Comparison of ENCODE assay signal across 25 cellular contexts in genomic region chr20:59324441-59324840, GRCh38. TPM values are rescaled to one million over a fixed set of nuclear protein-coding genes. Genes with fewer than 3 reads are reported as not detected.
"Had no signal": no experiment of that assay in that cellular context is flagged by ENCODE, and none has a peak within 500 bp of the region (broad histone marks: within the 10 kb centered on the region; RNA-seq: fewer than 3 reads in every experiment).

No MANE protein-coding gene starts in this region.

- H3K9me3 Mint-ChIP-seq: activated CD4-positive, alpha-beta memory T cell treated with anti-CD3 and anti-CD28 coated beads, Interleukin-2, amount 10 ng/mL, durations not matched to agents 7 days and 5 days; activated naive CD8-positive, alpha-beta T cell treated with anti-CD3 and anti-CD28 coated beads, Interleukin-2, amount 10 ng/mL, durations not matched to agents 7 days and 5 days; activated T-helper 17 cell treated with anti-CD3 and anti-CD28 coated beads, Interleukin-2, amount 50 U/mL, for 72 hours; T-cell had no signal

- H3K4me3 Mint-ChIP-seq: activated CD4-positive, alpha-beta memory T cell treated with anti-CD3 and anti-CD28 coated beads, Interleukin-2, amount 10 ng/mL, durations not matched to agents 7 days and 5 days; activated CD4-positive, alpha-beta T cell treated with anti-CD3 and anti-CD28 coated beads for 36 hours; activated naive CD8-positive, alpha-beta T cell treated with anti-CD3 and anti-CD28 coated beads, Interleukin-2, amount 10 ng/mL, durations not matched to agents 7 days and 5 days; activated T-helper 17 cell treated with anti-CD3 and anti-CD28 coated beads, Interleukin-2, amount 50 U/mL, for 72 hours; T-cell had no signal

- H3K4me1 Mint-ChIP-seq: activated CD4-positive, alpha-beta memory T cell treated with anti-CD3 and anti-CD28 coated beads, Interleukin-2, amount 10 ng/mL, durations not matched to agents 7 days and 5 days; activated CD4-positive, alpha-beta T cell treated with anti-CD3 and anti-CD28 coated beads for 36 hours; activated naive CD8-positive, alpha-beta T cell treated with anti-CD3 and anti-CD28 coated beads, Interleukin-2, amount 10 ng/mL, durations not matched to agents 7 days and 5 days; activated T-helper 17 cell treated with anti-CD3 and anti-CD28 coated beads, Interleukin-2, amount 50 U/mL, for 72 hours; T-cell had no signal

- H3K9me3 ChIP-seq: ascending aorta, body of pancreas had no signal

- H3K27me3 ChIP-seq: ascending aorta, body of pancreas had no signal

- H3K27me3 Mint-ChIP-seq: activated CD4-positive, alpha-beta T cell treated with anti-CD3 and anti-CD28 coated beads for 36 hours; activated T-helper 17 cell treated with anti-CD3 and anti-CD28 coated beads, Interleukin-2, amount 50 U/mL, for 72 hours had no signal

- H3K27ac Mint-ChIP-seq: activated CD4-positive, alpha-beta memory T cell treated with anti-CD3 and anti-CD28 coated beads, Interleukin-2, amount 10 ng/mL, durations not matched to agents 7 days and 5 days; activated CD4-positive, alpha-beta T cell treated with anti-CD3 and anti-CD28 coated beads for 36 hours; activated naive CD8-positive, alpha-beta T cell treated with anti-CD3 and anti-CD28 coated beads, Interleukin-2, amount 10 ng/mL, durations not matched to agents 7 days and 5 days; activated T-helper 17 cell treated with anti-CD3 and anti-CD28 coated beads, Interleukin-2, amount 50 U/mL, for 72 hours; T-cell had no signal

- H3K4me1 ChIP-seq: ascending aorta, body of pancreas had no signal

- H3K36me3 Mint-ChIP-seq: activated naive CD8-positive, alpha-beta T cell treated with anti-CD3 and anti-CD28 coated beads, Interleukin-2, amount 10 ng/mL, durations not matched to agents 7 days and 5 days; T-cell had no signal

- H3K27ac ChIP-seq: ascending aorta, body of pancreas, SK-N-MC, VCaP had no signal

- H3K36me3 ChIP-seq: ascending aorta had no signal

- FAIRE-seq: bronchial epithelial cell had no signal

- H3K4me3 ChIP-seq: ascending aorta, body of pancreas, SK-N-MC had no signal

- ATAC-seq: activated CD4-positive, alpha-beta T cell treated with anti-CD3 and anti-CD28 coated beads for 36 hours; activated T-helper 17 cell treated with anti-CD3 and anti-CD28 coated beads, Interleukin-2, amount 50 U/mL, for 72 hours; body of pancreas; T-cell had no signal

- DNase-seq: activated CD4-positive, alpha-beta memory T cell treated with anti-CD3 and anti-CD28 coated beads, Interleukin-2, amount 10 ng/mL, durations not matched to agents 7 days and 5 days; activated CD4-positive, alpha-beta T cell treated with anti-CD3 and anti-CD28 coated beads for 36 hours; activated CD4-positive, alpha-beta T cell treated with anti-CD3 and anti-CD28 coated beads, Interleukin-2, amount 50 U/mL, for 1 hour; activated CD4-positive, CD25-positive, alpha-beta regulatory T cell; activated naive CD4-positive, alpha-beta T cell treated with anti-CD3 and anti-CD28 coated beads, Interleukin-2, amount 50 U/mL, for 16 hours; activated naive CD8-positive, alpha-beta T cell treated with anti-CD3 and anti-CD28 coated beads, Interleukin-2, amount 10 ng/mL, durations not matched to agents 7 days and 5 days; activated T-cell treated with anti-CD3 and anti-CD28 coated beads for 4 hours; activated T-cell treated with anti-CD3 and anti-CD28 coated beads, Interleukin-2, amount 50 U/mL, for 48 hours; body of pancreas; central memory CD4-positive, alpha-beta T cell; Kasumi-1; KBM-7; NCI-H146; NCI-H2029; NCI-H2107; NCI-H446; NCI-H524; SIG-M5; T-cell had no signal

RNA-seq across cellular contexts. Expression of gene EDN3, which starts 24.0 kb away (rescaled TPM):
- total RNA-seq: activated CD8-positive, alpha-beta memory T cell treated with anti-CD3 and anti-CD28 coated beads for 36 hours; ascending aorta; bronchial epithelial cell had no signal
